ENCODE assay signal across 13 cellular contexts in the genomic region with DNA sequence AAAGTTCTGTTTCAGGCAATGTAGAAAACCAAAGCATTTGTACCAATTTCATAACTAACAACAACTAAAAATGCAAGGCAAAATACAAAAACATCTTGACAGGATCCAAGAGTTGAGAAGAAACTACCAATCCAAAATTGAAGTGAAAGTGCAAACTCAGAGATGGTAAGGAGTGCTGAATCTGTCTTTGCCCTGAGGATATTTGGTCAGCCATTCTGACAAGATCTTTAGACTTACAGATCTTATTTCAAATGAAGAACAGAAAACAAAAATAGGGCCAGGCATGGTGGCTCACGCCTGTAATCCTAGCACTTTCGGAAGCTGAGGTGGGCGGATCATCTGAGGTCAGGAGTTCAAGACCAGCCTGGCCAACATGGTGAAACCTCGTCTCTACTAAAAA.
"Had no signal": no experiment of that assay in that cellular context is flagged by ENCODE, and none has a peak within 500 bp of the region (broad histone marks: within the 10 kb centered on the region; RNA-seq: fewer than 3 reads in every experiment).

No MANE protein-coding gene starts in this region.

- DNase-seq: activated CD8-positive, alpha-beta memory T cell treated with anti-CD3 and anti-CD28 coated beads, Interleukin-2, amount 50 U/mL, for 4 hours; activated CD8-positive, alpha-beta T cell treated with anti-CD3 and anti-CD28 coated beads for 36 hours; activated naive CD8-positive, alpha-beta T cell treated with anti-CD3 and anti-CD28 coated beads, Interleukin-2, amount 10 ng/mL, durations not matched to agents 7 days and 5 days; aorta; effector CD4-positive, alpha-beta T cell; left ventricle myocardium superior; mesendoderm; stimulated activated CD4-positive, alpha-beta T cell treated with anti-CD3 and anti-CD28 coated beads, Interleukin-4, amount 100 ng/mL, for 1 hour; stimulated activated CD8-positive, alpha-beta memory T cell treated with anti-CD3 and anti-CD28 coated beads, Interleukin-4, amount 100 ng/mL, for 48 hours; stimulated activated naive CD8-positive, alpha-beta T cell treated with anti-CD3 and anti-CD28 coated beads, Interleukin-15, Interleukin-2, amounts not matched to agents 100 U/mL and 50 U/mL, for 24 hours had no signal

- H3K36me3 ChIP-seq: cardiac muscle cell, suprapubic skin had no signal

- H3K27me3 ChIP-seq: cardiac muscle cell, hepatocyte, suprapubic skin had no signal

- H3K4me3 ChIP-seq: cardiac muscle cell, hepatocyte, suprapubic skin had no signal

- ATAC-seq: activated CD8-positive, alpha-beta T cell treated with anti-CD3 and anti-CD28 coated beads for 36 hours; left ventricle myocardium superior; stimulated activated naive CD8-positive, alpha-beta T cell treated with anti-CD3 and anti-CD28 coated beads, Interleukin-15, Interleukin-2, amounts not matched to agents 100 U/mL and 50 U/mL, for 24 hours had no signal

- H3K4me1 ChIP-seq: suprapubic skin had no signal

- H3K27ac ChIP-seq: cardiac muscle cell, hepatocyte, suprapubic skin had no signal
